In genomic region chr6:29628419-29629281, GRCh38 we compare ENCODE assay signal across 8 cellular contexts. TPM values are rescaled to one million over a fixed set of nuclear protein-coding genes. Genes with fewer than 3 reads are reported as not detected.
DNase-seq lines count a peak whose midpoint lies in the region; ATAC-seq and TF ChIP-seq lines count a peak whose summit lies in the region.

No MANE protein-coding gene starts in this region.

- ATAC-seq in gastroesophageal sphincter (peak; percentile 52), GM18858 (IDR thresholded peaks at IDR 0.05; ENCODE audit: unreplicated experiment) (no peak)

- peaks cover 29% of the 10 kb centered on the region for H3K79me2 ChIP-seq in neural cell (replicated peaks; ENCODE audit: insufficient read depth, low read length)

- H3K4me2 ChIP-seq in neural cell (ENCODE audit: low read length), result peak overlapping the region; percentile 99

- H3K9ac ChIP-seq in SK-N-MC (ENCODE audit: insufficient read length) (peak overlapping the region; percentile 62), neural cell (ENCODE audit: low read length) (peak overlapping the region; percentile 88)

- no peak for TF ChIP-seq POLR2A in gastroesophageal sphincter (IDR thresholded peaks at IDR 0.05)

- H3K36me3 ChIP-seq in SK-N-MC (ENCODE audit: insufficient read depth, low read length), result no peaks in the 10 kb centered on the region
- H3K36me3 ChIP-seq in gastroesophageal sphincter, result peaks cover 0 to 6% of the 10 kb centered on the region in 2 donors
- H3K36me3 ChIP-seq in neural cell (ENCODE audit: insufficient read depth, low read length), result peaks cover 2% of the 10 kb centered on the region
- peaks cover 3 to 13% (median 4%) of the 10 kb centered on the region in 3 donors for H3K36me3 ChIP-seq in tibial artery

- no peaks in the 10 kb centered on the region for H4K20me1 ChIP-seq in neural cell (ENCODE audit: insufficient read depth)

- TF ChIP-seq CTCF in gastroesophageal sphincter (IDR thresholded peaks at IDR 0.05) (peak in 3 of 4 experiments; percentile 53 to 84 (median 58)), neural cell (IDR thresholded peaks at IDR 0.05; ENCODE audit: poor library complexity, severe bottlenecking) (peak; percentile 80), tibial artery (IDR thresholded peaks at IDR 0.05) (peak; percentile 46 to 68)

- TF ChIP-seq EP300 in gastroesophageal sphincter (IDR thresholded peaks at IDR 0.05) (no peak), neural cell (conservative IDR thresholded peaks at IDR 0.05; ENCODE audit: poor library complexity, severe bottlenecking) (no peak)

- H3K27me3 ChIP-seq in gastroesophageal sphincter (no peaks in the 10 kb centered on the region), neural cell (ENCODE audit: insufficient read depth, low read depth, low read length) (no peaks in the 10 kb centered on the region), tibial artery (no peaks in the 10 kb centered on the region)

- 4% methylated on average over 21 to 29 of the region's 32 CpGs for WGBS in gastroesophageal sphincter (ENCODE audit: low coverage in 1 of 2), 2 donors

- H3K4me3 Mint-ChIP-seq in activated naive CD4-positive, alpha-beta T cell treated with anti-CD3 and anti-CD28 coated beads, Interleukin-2, amount 50 U/mL, for 24 hours, result peak overlapping the region; percentile 93

- H3K27me3 Mint-ChIP-seq in activated naive CD4-positive, alpha-beta T cell treated with anti-CD3 and anti-CD28 coated beads, Interleukin-2, amount 50 U/mL, for 24 hours, result peaks cover 2% of the 10 kb centered on the region

- intact Hi-C loops in tibial artery (cut with DNase I; ENCODE audit: low total_unique reads), result no loop called here

- H3K4me3 ChIP-seq in SK-N-MC (peak overlapping the region; percentile 86), gastroesophageal sphincter (peak overlapping the region; percentile 54 to 63), neural cell (ENCODE audit: low read length) (peak overlapping the region; percentile 69), tibial artery (peak overlapping the region; percentile 59 to 60)

- no peaks in the 10 kb centered on the region for H3F3A ChIP-seq in neural cell (ENCODE audit: insufficient read depth, low read length, poor library complexity, severe bottlenecking)

- H2AFZ ChIP-seq in neural cell (ENCODE audit: low read depth, low read length), result no peak overlapping the region

- H3K4me1 Mint-ChIP-seq in activated naive CD4-positive, alpha-beta T cell treated with anti-CD3 and anti-CD28 coated beads, Interleukin-2, amount 50 U/mL, for 24 hours, result peaks cover 48% of the 10 kb centered on the region

- peak overlapping the region; percentile 19 for H3K27ac Mint-ChIP-seq in activated naive CD4-positive, alpha-beta T cell treated with anti-CD3 and anti-CD28 coated beads, Interleukin-2, amount 50 U/mL, for 24 hours

- H3K36me3 Mint-ChIP-seq in activated naive CD4-positive, alpha-beta T cell treated with anti-CD3 and anti-CD28 coated beads, Interleukin-2, amount 50 U/mL, for 24 hours, result no peaks in the 10 kb centered on the region

- H3K27ac ChIP-seq in SK-N-MC, result no peak overlapping the region
- H3K27ac ChIP-seq in gastroesophageal sphincter, result peak overlapping the region; percentile 62 to 89 (median 86)
- peak overlapping the region; percentile 90 for H3K27ac ChIP-seq in neural cell (ENCODE audit: low read length)
- peak overlapping the region; percentile 67 to 83 for H3K27ac ChIP-seq in tibial artery

- peak; percentile 79 for DNase-seq in EH (ENCODE audit: low read depth)
- peak; percentile 55 for DNase-seq in NCI-H1048 (lab: John Stamatoyannopoulos, UW)
- DNase-seq in SK-N-MC (ENCODE audit: low read depth, low spot score), result no peak
- DNase-seq in tibial artery, result peak; percentile 77 to 87

- TF ChIP-seq RAD21 in neural cell (conservative IDR thresholded peaks at IDR 0.05), result peak; percentile 79

- H3K9me3 ChIP-seq in SK-N-MC (ENCODE audit: low read depth, low read length) (no peaks in the 10 kb centered on the region), gastroesophageal sphincter (no peaks in the 10 kb centered on the region), neural cell (ENCODE audit: low read length) (no peaks in the 10 kb centered on the region), tibial artery (no peaks in the 10 kb centered on the region)

- no peaks in the 10 kb centered on the region for H3K9me3 Mint-ChIP-seq in activated naive CD4-positive, alpha-beta T cell treated with anti-CD3 and anti-CD28 coated beads, Interleukin-2, amount 50 U/mL, for 24 hours

- H3K9me2 ChIP-seq in neural cell (ENCODE audit: insufficient read depth, low read length), result no peaks in the 10 kb centered on the region

- H3K4me1 ChIP-seq in gastroesophageal sphincter (peaks cover 0 to 60% (median 20%) of the 10 kb centered on the region in 3 donors), tibial artery (peaks cover 0 to 34% (median 28%) of the 10 kb centered on the region in 4 donors)

TF ChIP-seq in neural cell, 6 proteins besides CTCF, POLR2A, EP300 and RAD21:
- TF ChIP-seq EZH2 (IDR thresholded peaks at IDR 0.05; ENCODE audit: borderline replicate concordance, insufficient read depth, low read length, poor library complexity, severe bottlenecking) (no peak), POLR2AphosphoS5 (IDR thresholded peaks at IDR 0.05) (peak; percentile 58), MXI1 (conservative IDR thresholded peaks at IDR 0.05; ENCODE audit: poor library complexity, severe bottlenecking) (peak; percentile 86), REST (IDR thresholded peaks at IDR 0.05; ENCODE audit: borderline replicate concordance) (no peak), TAF1 (IDR thresholded peaks at IDR 0.05; ENCODE audit: low read depth) (no peak), SMC3 (conservative IDR thresholded peaks at IDR 0.05; ENCODE audit: poor library complexity) (peak; percentile 80)

RNA-seq across cellular contexts. Expression of gene GABBR1, which starts 4.3 kb away (rescaled TPM):
- total RNA-seq in gastroesophageal sphincter, result 10 to 100 TPM; 17.8 to 90.1 (median 44.8) TPM
- polyA plus RNA-seq in neural cell, result 108 and 120 TPM in 2 replicates
- 212 and 216 TPM in 2 replicates for polyA minus RNA-seq in neural cell

RNA-seq across cellular contexts. Expression of gene MOG, which starts 28.2 kb away (rescaled TPM):
- total RNA-seq in gastroesophageal sphincter, result not detected
- not detected in 2 replicates for polyA plus RNA-seq in neural cell
- polyA minus RNA-seq in neural cell, result 0.49 TPM in 1 of 2 replicates, not detected in the other

RNA-seq across cellular contexts. Expression of gene OR2H2, which starts 43.7 kb away (rescaled TPM):
- not detected for total RNA-seq in gastroesophageal sphincter
- not detected in 2 replicates for polyA plus RNA-seq in neural cell
- not detected in 2 replicates for polyA minus RNA-seq in neural cell

RNA-seq across cellular contexts. Expression of gene ZFP57, which starts 52.3 kb away (rescaled TPM):
- total RNA-seq in gastroesophageal sphincter, result 1 to 10 TPM in 2 of 4 donors, not detected in 2; 4.7 to 6.2 TPM
- polyA plus RNA-seq in neural cell, result not detected in 2 replicates
- not detected in 2 replicates for polyA minus RNA-seq in neural cell
